8 cellular contexts compared by ENCODE assay signal in genomic region chr15:67456677-67457529, GRCh38.
DNase-seq lines count a peak whose midpoint lies in the region; ATAC-seq and TF ChIP-seq lines count a peak whose summit lies in the region.

No MANE protein-coding gene starts in this region.

- H3K9me2 ChIP-seq in HCT116 (ENCODE audit: insufficient read depth) = no peaks in the 10 kb centered on the region

- H4K20me1 ChIP-seq in HCT116 (ENCODE audit: insufficient read depth) = no peaks in the 10 kb centered on the region

- H3K4me3 ChIP-seq in CD4-positive, CD25-positive, alpha-beta regulatory T cell (ENCODE audit: low read depth, low read length) = no peak overlapping the region
- H3K4me3 ChIP-seq in HCT116 (replicated peaks in 1 of 2; ENCODE audit: low read depth in 1 of 2, low read length in 2 of 2) = no peak overlapping the region

- H3K79me2 ChIP-seq in HCT116 (ENCODE audit: insufficient read depth, low read length) = no peaks in the 10 kb centered on the region

- no peak overlapping the region for H3K9ac ChIP-seq in HCT116 (ENCODE audit: low read length)

- H3K27me3 ChIP-seq in CD4-positive, CD25-positive, alpha-beta regulatory T cell (ENCODE audit: control insufficient read depth, insufficient read depth, low read length) = no peaks in the 10 kb centered on the region
- no peaks in the 10 kb centered on the region for H3K27me3 ChIP-seq in HCT116 (ENCODE audit: insufficient read depth, low read length)

- no peak overlapping the region for H3K4me3 Mint-ChIP-seq in CD4-positive, CD25-positive, alpha-beta regulatory T cell

- no peak for TF ChIP-seq POLR2A in HCT116 (IDR thresholded peaks at IDR 0.05; ENCODE audit: borderline replicate concordance, extremely low read depth, insufficient read depth, insufficient read length)

- POLR2A ChIA-PET in HCT116 (lab: Charles Lee) = no interaction called here

- H3K36me3 ChIP-seq in CD4-positive, CD25-positive, alpha-beta regulatory T cell (ENCODE audit: control insufficient read depth, insufficient read depth, low read length) = no peaks in the 10 kb centered on the region
- H3K36me3 ChIP-seq in HCT116 (ENCODE audit: control insufficient read depth in 1 of 2, insufficient read depth in 2 of 2, low read length in 2 of 2) = no peaks in the 10 kb centered on the region

- RAD21 ChIA-PET in HCT116 (lab: Charles Lee; ENCODE audit: low non-redundant PET in 1 of 2, low total read pairs in 2 of 2, uncharacterized antibody in 2 of 2, unreplicated experiment in 2 of 2) = no interaction called here

- H3K9me3 ChIP-seq in CD4-positive, CD25-positive, alpha-beta regulatory T cell (ENCODE audit: control insufficient read depth in 2 of 2, low read length in 2 of 2) = no peaks in the 10 kb centered on the region
- H3K9me3 ChIP-seq in HCT116 (ENCODE audit: control insufficient read depth in 1 of 2, insufficient read depth in 1 of 2, low read depth in 1 of 2, low read length in 2 of 2) = no peaks in the 10 kb centered on the region

- no peaks in the 10 kb centered on the region for H3K9me3 Mint-ChIP-seq in CD4-positive, CD25-positive, alpha-beta regulatory T cell

- peak; percentile 82 to 84 for ATAC-seq in CD4-positive, CD25-positive, alpha-beta regulatory T cell (ENCODE audit: low read depth in 2 of 2)
- ATAC-seq in HCT116 (peak; percentile 99), left colon (peak; percentile 94), GM18520 (IDR thresholded peaks at IDR 0.05; ENCODE audit: unreplicated experiment) (no peak)

- H3K4me2 ChIP-seq in HCT116 (ENCODE audit: low read length) = peak overlapping the region; percentile 13; the same call in 1 of the 2 replicates

- H3K36me3 Mint-ChIP-seq in CD4-positive, CD25-positive, alpha-beta regulatory T cell = no peaks in the 10 kb centered on the region

- peak; percentile 71 to 95 (median 93) for TF ChIP-seq CTCF in HCT116 (IDR thresholded peaks at IDR 0.05 in 2 of 3, conservative IDR thresholded peaks at IDR 0.05 in 1 of 3; ENCODE audit: borderline replicate concordance in 1 of 3, insufficient read depth in 1 of 3, low read depth in 2 of 3, low read length in 2 of 3)

- peak; percentile 68 to 77 (median 75) for DNase-seq in CD4-positive, CD25-positive, alpha-beta regulatory T cell
- DNase-seq in HCT116 (ENCODE audit: low read depth, low spot score) (peak; percentile 42), NCI-H446 treated with DMSO at 0.1 percent for 48 hours (lab: John Stamatoyannopoulos, UW) (peak; percentile 44), cerebellum (ENCODE audit: low spot score) (peak; percentile 33), left colon (peak; percentile 69 to 93)
- DNase-seq in activated CD4-positive, alpha-beta T cell treated with anti-CD3 and anti-CD28 coated beads for 24 hours (ENCODE audit: low read depth in 2 of 2) = peak; percentile 82
- peak; percentile 87 for DNase-seq in stimulated activated CD4-positive, alpha-beta T cell treated with anti-CD3 and anti-CD28 coated beads, Interleukin-4, amount 100 ng/mL, for 24 hours

- no peak overlapping the region for H3K27ac Mint-ChIP-seq in CD4-positive, CD25-positive, alpha-beta regulatory T cell

- TF ChIP-seq RAD21 in HCT116 (IDR thresholded peaks at IDR 0.05; ENCODE audit: low read depth) = peak; percentile 75

- H3K4me1 Mint-ChIP-seq in CD4-positive, CD25-positive, alpha-beta regulatory T cell = peaks cover 0 to 7% (median 0%) of the 10 kb centered on the region in 4 donors

- H3K4me1 ChIP-seq in CD4-positive, CD25-positive, alpha-beta regulatory T cell (ENCODE audit: control insufficient read depth, insufficient read depth, low read length, poor library complexity, severe bottlenecking) = no peaks in the 10 kb centered on the region
- H3K4me1 ChIP-seq in HCT116 (ENCODE audit: control insufficient read depth in 1 of 2, insufficient read depth in 2 of 2, low read length in 2 of 2) = no peaks in the 10 kb centered on the region

- H2AFZ ChIP-seq in HCT116 (ENCODE audit: low read depth, low read length, poor library complexity, severe bottlenecking) = no peak overlapping the region

- CTCF ChIA-PET in HCT116 (lab: Charles Lee) = interaction anchor here (0.8 to 2.5 kb wide), 10 partner anchors 9 to 510 kb away, joined by 3 to 10 read pairs (median 3); no protein-coding TSS in a partner anchor

- BruUV-seq in HCT116 (replicated peaks; lab: Mats Ljungman, UMichigan) = no TSS peak

- H3K27ac ChIP-seq in CD4-positive, CD25-positive, alpha-beta regulatory T cell (ENCODE audit: insufficient read depth, low read length, poor library complexity, severe bottlenecking) = no peak overlapping the region
- H3K27ac ChIP-seq in HCT116 (ENCODE audit: low read depth, low read length) = no peak overlapping the region

- intact Hi-C loops in HCT116 (cut with micrococcal nuclease) (loop anchor here (1.0 kb wide), 1 partner anchor 379 kb away; no protein-coding TSS in a partner anchor), left colon (cut with DNase I, micrococcal nuclease) (loop anchor here in 1 of 2 donors (5.0 kb wide), 1 partner anchor 380 kb away; no protein-coding TSS in a partner anchor)

- peaks cover 25% of the 10 kb centered on the region for H3K27me3 Mint-ChIP-seq in CD4-positive, CD25-positive, alpha-beta regulatory T cell

TF ChIP-seq in HCT116, 20 proteins besides CTCF, POLR2A, EP300 and RAD21:
- TF ChIP-seq SRF (IDR thresholded peaks at IDR 0.05; ENCODE audit: low read depth) (no peak), CBX3 (IDR thresholded peaks at IDR 0.05; ENCODE audit: low read depth) (no peak), EZH2phosphoT487 (IDR thresholded peaks at IDR 0.05; ENCODE audit: borderline replicate concordance) (no peak), ZFX (IDR thresholded peaks at IDR 0.05) (no peak), ZBTB33 (IDR thresholded peaks at IDR 0.05; ENCODE audit: extremely low read depth, insufficient replicate concordance, low read length) (no peak), EGR1 (IDR thresholded peaks at IDR 0.05; ENCODE audit: low read depth) (no peak), POLR2AphosphoS5 (IDR thresholded peaks at IDR 0.05; ENCODE audit: low read depth, low read length) (no peak), SIN3A (IDR thresholded peaks at IDR 0.05; ENCODE audit: low read depth) (no peak), ELF1 (IDR thresholded peaks at IDR 0.05; ENCODE audit: borderline replicate concordance, low read depth) (no peak), TCF7L2 (IDR thresholded peaks at IDR 0.05; ENCODE audit: borderline replicate concordance, extremely low read depth, insufficient read depth, insufficient read length) (no peak)
TF ChIP-seq in HCT116: peak in this region for 0.

Comparison
In these comparisons a context has a peak if more than half of its experiments do, and no peak if none do; other contexts are left out.
1. DNase-seq: peak in every context shown above with its lines; median percentile 87 in stimulated activated CD4-positive, alpha-beta T cell treated with anti-CD3 and anti-CD28 coated beads, Interleukin-4, amount 100 ng/mL, for 24 hours; 82 in activated CD4-positive, alpha-beta T cell treated with anti-CD3 and anti-CD28 coated beads for 24 hours; 81 in left colon; 75 in CD4-positive, CD25-positive, alpha-beta regulatory T cell; 44 in NCI-H446 treated with DMSO at 0.1 percent for 48 hours; 42 in HCT116; 33 in cerebellum.